1 cellular context compared by ENCODE assay signal in the genomic region with DNA sequence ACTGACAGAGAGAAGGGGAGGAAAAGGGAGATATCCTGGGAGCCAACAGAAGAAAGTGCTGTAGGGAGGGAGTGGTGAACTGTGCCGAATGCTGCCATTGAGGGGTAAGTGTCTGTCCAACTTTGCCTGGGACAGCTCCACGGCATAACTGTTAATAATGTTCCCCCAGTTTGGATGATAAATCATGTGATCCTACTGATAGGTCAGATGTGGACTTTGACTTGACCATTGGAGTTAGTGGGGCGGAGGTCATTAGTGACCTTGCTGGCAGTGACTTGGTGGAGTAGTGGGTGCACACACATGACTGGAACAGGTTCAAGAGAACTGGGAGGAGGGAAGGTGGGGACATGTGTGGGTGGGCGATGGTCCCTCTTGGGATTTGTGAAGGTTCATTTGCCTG.
TF ChIP-seq lines count a peak whose summit lies in the region.

No MANE protein-coding gene starts in this region.

TF ChIP-seq in HepG2, 621 proteins besides CTCF, POLR2A, EP300 and RAD21:
- TF ChIP-seq RBM22 (optimal IDR thresholded peaks at IDR 0.05; ENCODE audit: low read length) (no peak), RORA (CRISPR knock-in tag; IDR thresholded peaks at IDR 0.05) (no peak), HNF4G (IDR thresholded peaks at IDR 0.05; ENCODE audit: borderline replicate concordance, low read depth, low read length) (0 out of 2 replicates have a peak, but pooled peaks have one; percentile 9), HNF4G (CRISPR knock-in tag; IDR thresholded peaks at IDR 0.05; ENCODE audit: borderline replicate concordance, low read depth) (no peak), ZMYM2 (CRISPR knock-in tag; IDR thresholded peaks at IDR 0.05) (no peak)
